8 cellular contexts compared by ENCODE assay signal in genomic region chr5:58458851-58459275, GRCh38. TPM values are rescaled to one million over a fixed set of nuclear protein-coding genes. Genes with fewer than 3 reads are reported as not detected.
DNase-seq lines count a peak whose midpoint lies in the region; ATAC-seq and TF ChIP-seq lines count a peak whose summit lies in the region.

No MANE protein-coding gene starts in this region.

- 0% methylated on average over 10 of the region's 10 CpGs for WGBS in mammary epithelial cell (ENCODE audit: low coverage, missing lambda C conversion rate)
- WGBS in mesendoderm (ENCODE audit: extremely low coverage, insufficient coverage, low lambda C conversion rate), result no CpG with 5 or more reads among the region's 10 CpGs

- H2BK15ac ChIP-seq in mesendoderm (replicated peaks; ENCODE audit: low read depth), result no peak overlapping the region

- H3K4me3 ChIP-seq in left ventricle myocardium inferior (peak overlapping the region; percentile 90), mammary epithelial cell (replicated peaks in 1 of 3; ENCODE audit: insufficient read depth in 1 of 3, low read depth in 2 of 3, low read length in 3 of 3) (peak overlapping the region; percentile 94 to 99 (median 98)), mesendoderm (ENCODE audit: low read length) (peak overlapping the region; percentile 77), uterus (peak overlapping the region; percentile 68 to 82)

- peaks cover 60% of the 10 kb centered on the region for H3K79me2 ChIP-seq in mammary epithelial cell (ENCODE audit: insufficient read depth, low read length)
- H3K79me2 ChIP-seq in mesendoderm (ENCODE audit: control insufficient read depth, insufficient read depth, low read length), result peaks cover 12% of the 10 kb centered on the region

- H3K18ac ChIP-seq in mesendoderm (ENCODE audit: low read length), result no peak overlapping the region

- no peak for TF ChIP-seq POLR2A in uterus (IDR thresholded peaks at IDR 0.05)

- H3K4me1 ChIP-seq in left ventricle myocardium inferior (peaks cover 76% of the 10 kb centered on the region), mammary epithelial cell (ENCODE audit: insufficient read depth, low read length) (peaks cover 45% of the 10 kb centered on the region), mesendoderm (ENCODE audit: control insufficient read depth, low read depth, low read length) (no peaks in the 10 kb centered on the region), uterus (no peaks in the 10 kb centered on the region)

- no peak for TF ChIP-seq CTCF in left ventricle myocardium inferior (IDR thresholded peaks at IDR 0.05; ENCODE audit: borderline replicate concordance)
- no peak for TF ChIP-seq CTCF in mammary epithelial cell (conservative IDR thresholded peaks at IDR 0.05 in 1 of 2, IDR thresholded peaks at IDR 0.05 in 1 of 2; ENCODE audit: extremely low read depth in 1 of 2, insufficient read depth in 1 of 2, low read depth in 1 of 2, low read length in 2 of 2)
- no peak for TF ChIP-seq CTCF in uterus (IDR thresholded peaks at IDR 0.05)

- H2BK120ac ChIP-seq in mesendoderm (ENCODE audit: low read depth, low read length), result no peak overlapping the region

- H3K9me3 ChIP-seq in left ventricle myocardium inferior (replicated peaks) (no peaks in the 10 kb centered on the region), mammary epithelial cell (replicated peaks; ENCODE audit: insufficient read depth, low read length) (no peaks in the 10 kb centered on the region), uterus (no peaks in the 10 kb centered on the region)

- H2AFZ ChIP-seq in mammary epithelial cell (ENCODE audit: low read depth, low read length), result no peak overlapping the region

- H2BK5ac ChIP-seq in mesendoderm (ENCODE audit: low read length), result no peak overlapping the region

- H4K8ac ChIP-seq in mesendoderm (ENCODE audit: low read depth, low read length), result no peak overlapping the region

- CTCF ChIA-PET in mammary epithelial cell (lab: Charles Lee; ENCODE audit: low non-redundant PET), result interaction anchor here (0.8 to 1.5 kb wide), 2 partner anchors 569 to 571 kb away, joined by 4 to 5 read pairs; no protein-coding TSS in a partner anchor

- H3K27me3 ChIP-seq in left ventricle myocardium inferior (ENCODE audit: low read depth) (no peaks in the 10 kb centered on the region), mammary epithelial cell (ENCODE audit: insufficient read depth, low read length) (no peaks in the 10 kb centered on the region), mesendoderm (ENCODE audit: insufficient read depth, low read length, poor library complexity) (no peaks in the 10 kb centered on the region), uterus (no peaks in the 10 kb centered on the region)

- DNase-seq in left ventricle myocardium inferior (no peak), Right ventricle myocardium superior (no peak), mammary epithelial cell (peak; percentile 72), mesendoderm (peak; percentile 75), uterus (no peak), NCI-H524 treated with DMSO at 0.1 percent for 48 hours (lab: John Stamatoyannopoulos, UW) (no peak), HUDEP-2 (lab: John Stamatoyannopoulos, UW; ENCODE audit: unreplicated experiment in 76 of 76) (no peak)

- H4K5ac ChIP-seq in mesendoderm (ENCODE audit: low read length), result no peak overlapping the region

- peaks cover 8% of the 10 kb centered on the region for H4K20me1 ChIP-seq in mammary epithelial cell (ENCODE audit: insufficient read depth, low read length)

- intact Hi-C loops in left ventricle myocardium inferior (cut with micrococcal nuclease), result loop anchor here (10.0 kb wide), 1 partner anchor 214 kb away; no protein-coding TSS in a partner anchor
- intact Hi-C loops in Right ventricle myocardium superior (cut with DNase I), result loop anchor here (10.0 kb wide), 3 partner anchors 94 to 384 kb away; no protein-coding TSS in a partner anchor
- intact Hi-C loops in mammary epithelial cell (cut with micrococcal nuclease), result loop anchor here (2.0 to 5.0 kb wide), 3 partner anchors 124 to 472 kb away; no protein-coding TSS in a partner anchor
- intact Hi-C loops in uterus (cut with DNase I; ENCODE audit: low total_unique reads), result loop anchor here (10.0 kb wide), 1 partner anchor 1164 kb away; no protein-coding TSS in a partner anchor

- H3K23ac ChIP-seq in mesendoderm (ENCODE audit: low read length), result no peak overlapping the region

- peaks cover 1% of the 10 kb centered on the region for H3K79me1 ChIP-seq in mesendoderm (ENCODE audit: low read length)

- dilution Hi-C loops in mammary epithelial cell (cut with HindIII; ENCODE audit: low sequenced_read_pairs), result loop anchor here (5.0 to 25.0 kb wide), 4 partner anchors 272 to 962 kb away; no protein-coding TSS in a partner anchor

- H3K36me3 ChIP-seq in left ventricle myocardium inferior (peaks cover 48% of the 10 kb centered on the region), mammary epithelial cell (ENCODE audit: insufficient read depth, low read length) (peaks cover 44% of the 10 kb centered on the region), mesendoderm (ENCODE audit: control insufficient read depth, insufficient read depth, low read length) (peaks cover 5% of the 10 kb centered on the region), uterus (no peaks in the 10 kb centered on the region)

- BruUV-seq in mammary epithelial cell (replicated peaks; lab: Mats Ljungman, UMichigan), result no TSS peak

- no peak overlapping the region for H2AK5ac ChIP-seq in mesendoderm (ENCODE audit: low read length)

- H3K27ac ChIP-seq in left ventricle myocardium inferior (replicated peaks), result peak overlapping the region; percentile 96
- peak overlapping the region; percentile 96 for H3K27ac ChIP-seq in mammary epithelial cell (ENCODE audit: insufficient read depth, low read depth, low read length)
- no peak overlapping the region for H3K27ac ChIP-seq in mesendoderm (ENCODE audit: low read depth, low read length)
- peak overlapping the region; percentile 94 to 95 for H3K27ac ChIP-seq in uterus

- H3K56ac ChIP-seq in mesendoderm (ENCODE audit: low read length), result peak overlapping the region; percentile 91

- H3K9ac ChIP-seq in mammary epithelial cell (ENCODE audit: insufficient read depth, low read length) (peak overlapping the region; percentile 99), mesendoderm (ENCODE audit: low read length) (peak overlapping the region; percentile 80)

- ATAC-seq in Right ventricle myocardium superior (ENCODE audit: poor library complexity) (no peak), HG02938 (IDR thresholded peaks at IDR 0.05; ENCODE audit: unreplicated experiment) (no peak)

- in situ Hi-C loops in mammary epithelial cell (cut with MboI; ENCODE audit: low sequenced_read_pairs in 2 of 2), result loop anchor here in 1 of 2 donors (10.0 kb wide), 1 partner anchor 274 kb away; no protein-coding TSS in a partner anchor

- no peak overlapping the region for H3K4ac ChIP-seq in mesendoderm (ENCODE audit: low read depth, low read length)

- H3K4me2 ChIP-seq in mammary epithelial cell (ENCODE audit: insufficient read depth, low read depth, low read length), result peak overlapping the region; percentile 73
- H3K4me2 ChIP-seq in mesendoderm (ENCODE audit: low read length), result peak overlapping the region; percentile 83

RNA-seq across cellular contexts. Expression of gene PLK2, which starts 1.0 kb away (rescaled TPM):
- total RNA-seq in left ventricle myocardium inferior (58.9 TPM), Right ventricle myocardium superior (63.6 TPM), mammary epithelial cell (100 to 1,000 TPM; 336 to 534 TPM), uterus (100 to 1,000 TPM in 3 of 4 donors, 10 to 100 TPM in 1; 75.6 to 329 (median 147) TPM)
- 73.2 TPM for polyA plus RNA-seq in mammary epithelial cell
- 301 TPM for polyA minus RNA-seq in mammary epithelial cell
- 72.1 TPM for polyA plus RNA-seq in mesendoderm (2013, experiment 1 of 2)
- 73.6 TPM for polyA plus RNA-seq in mesendoderm (2013, experiment 2 of 2)

RNA-seq across cellular contexts. Expression of gene GAPT, which starts 32.4 kb away (rescaled TPM):
- total RNA-seq in left ventricle myocardium inferior, result 0.22 TPM
- 0.43 TPM for total RNA-seq in Right ventricle myocardium superior
- not detected for total RNA-seq in mammary epithelial cell
- polyA plus RNA-seq in mammary epithelial cell, result not detected
- not detected for polyA minus RNA-seq in mammary epithelial cell
- 1.5 TPM for polyA plus RNA-seq in mesendoderm (2013, experiment 1 of 2)
- polyA plus RNA-seq in mesendoderm (2013, experiment 2 of 2), result 1.1 TPM
- 1 to 10 TPM in 1 of 4 donors, under 1 TPM in 2, not detected in 1; 0.61 to 6.8 (median 0.97) TPM for total RNA-seq in uterus

Comparison
In these comparisons a context has a peak if more than half of its experiments do, and no peak if none do; other contexts are left out.
1. DNase-seq: peak in mammary epithelial cell (single experiment) and mesendoderm (single experiment); none in left ventricle myocardium inferior (single experiment), Right ventricle myocardium superior (single experiment), uterus (0 of 2), NCI-H524 treated with DMSO at 0.1 percent for 48 hours (single experiment) and HUDEP-2 (0 of 76).
2. Peak in every context shown above with its lines, with median percentiles within 50 percentile points of each other: H3K4me3 ChIP-seq.